Comparison of ENCODE assay signal across 9 cellular contexts in genomic region chr2:154623819-154624218, GRCh38.
A peak's percentile ranks its signal among the peaks of the same experiment; 100 is the strongest.
DNase-seq lines count a peak whose midpoint lies in the region; FAIRE-seq and TF ChIP-seq lines count a peak whose summit lies in the region.
"Had no signal": no experiment of that assay in that cellular context is flagged by ENCODE, and none has a peak within 500 bp of the region (broad histone marks: within the 10 kb centered on the region; RNA-seq: fewer than 3 reads in every experiment).

No MANE protein-coding gene starts in this region.

- no peaks in the 10 kb centered on the region for H3K36me3 Mint-ChIP-seq in astrocyte (ENCODE audit: low read depth, unreplicated experiment)
- no peaks in the 10 kb centered on the region for H3K36me3 Mint-ChIP-seq in activated T-cell treated with anti-CD3 and anti-CD28 coated beads, Interleukin-2, amount 50 U/mL, for 24 hours (ENCODE audit: low read depth)

- no peak overlapping the region for H2AFZ ChIP-seq in astrocyte (ENCODE audit: low read depth, low read length)

- no peaks in the 10 kb centered on the region for H4K20me1 ChIP-seq in astrocyte (ENCODE audit: insufficient read depth, low read length)

- H3K4me1 ChIP-seq in astrocyte (ENCODE audit: insufficient read depth, low read length): no peaks in the 10 kb centered on the region
- peaks cover 0 to 10% (median 0%) of the 10 kb centered on the region in 4 donors for H3K4me1 ChIP-seq in tibial artery
- H3K4me1 ChIP-seq: SJSA1 had no signal

- H3K27ac ChIP-seq in astrocyte (ENCODE audit: low read depth, low read length): no peak overlapping the region
- no peak overlapping the region for H3K27ac ChIP-seq in tibial artery
- H3K27ac ChIP-seq: SJSA1 had no signal

- DNase-seq in ELF-1 (ENCODE audit: low read depth, low spot score) (peak; percentile 53), H7 (peak; percentile 10), NCI-H1694 treated with DMSO at 0.1 percent for 48 hours (lab: John Stamatoyannopoulos, UW) (peak; percentile 71), astrocyte (ENCODE audit: low read depth) (peak; percentile 3), inferior parietal cortex (ENCODE audit: extremely low spot score) (peak; percentile 77), tibial artery (peak in 1 of 2 donors; percentile 32)
- no peak for DNase-seq in activated T-cell treated with anti-CD3 and anti-CD28 coated beads, Interleukin-2, amount 50 U/mL, for 24 hours
- no peak for DNase-seq in effector CD8-positive, alpha-beta T cell (lab: John Stamatoyannopoulos, UW)

- no peak for FAIRE-seq in astrocyte (lab: Jason Lieb, UNC)

- no peaks in the 10 kb centered on the region for H3K36me3 ChIP-seq in H7 (replicated peaks; ENCODE audit: control insufficient read depth, insufficient read depth, low read length)
- H3K36me3 ChIP-seq in astrocyte (ENCODE audit: insufficient read depth, low read length): no peaks in the 10 kb centered on the region
- no peaks in the 10 kb centered on the region for H3K36me3 ChIP-seq in tibial artery
- H3K36me3 ChIP-seq: SJSA1 had no signal

- H3K9me3 ChIP-seq in astrocyte (ENCODE audit: insufficient read depth, low read depth, low read length) (peaks cover 2% of the 10 kb centered on the region), tibial artery (no peaks in the 10 kb centered on the region)

- TF ChIP-seq CTCF in astrocyte (IDR thresholded peaks at IDR 0.05; ENCODE audit: insufficient read depth, low read depth, low read length): peak; percentile 70
- peak; percentile 74 to 75 for TF ChIP-seq CTCF in tibial artery (IDR thresholded peaks at IDR 0.05)

- intact Hi-C loops in tibial artery (cut with DNase I; ENCODE audit: low total_unique reads): no loop called here

- no peak overlapping the region for H3K9ac ChIP-seq in astrocyte (ENCODE audit: low read length)

- no peaks in the 10 kb centered on the region for H3K27me3 ChIP-seq in H7 (ENCODE audit: control insufficient read depth, insufficient read depth, low read length)
- no peaks in the 10 kb centered on the region for H3K27me3 ChIP-seq in astrocyte (ENCODE audit: insufficient read depth, low read length)
- no peaks in the 10 kb centered on the region for H3K27me3 ChIP-seq in tibial artery
- H3K27me3 ChIP-seq: SJSA1 had no signal

- no peak overlapping the region for H3K4me3 Mint-ChIP-seq in astrocyte (ENCODE audit: unreplicated experiment)
- no peak overlapping the region for H3K4me3 Mint-ChIP-seq in activated T-cell treated with anti-CD3 and anti-CD28 coated beads, Interleukin-2, amount 50 U/mL, for 24 hours

- no peaks in the 10 kb centered on the region for H3K9me3 Mint-ChIP-seq in astrocyte (ENCODE audit: unreplicated experiment)
- H3K9me3 Mint-ChIP-seq in activated T-cell treated with anti-CD3 and anti-CD28 coated beads, Interleukin-2, amount 50 U/mL, for 24 hours: no peaks in the 10 kb centered on the region

- no peaks in the 10 kb centered on the region for H3K4me1 Mint-ChIP-seq in astrocyte (ENCODE audit: low read depth, unreplicated experiment)
- H3K4me1 Mint-ChIP-seq in activated T-cell treated with anti-CD3 and anti-CD28 coated beads, Interleukin-2, amount 50 U/mL, for 24 hours (ENCODE audit: low read depth): no peaks in the 10 kb centered on the region

- no peaks in the 10 kb centered on the region for H3K79me2 ChIP-seq in astrocyte (ENCODE audit: insufficient read depth, low read length)

- H3K4me3 ChIP-seq in H7 (ENCODE audit: insufficient read depth, low read depth, low read length) (no peak overlapping the region), astrocyte (ENCODE audit: insufficient read depth, low read depth, low read length) (no peak overlapping the region), tibial artery (no peak overlapping the region)
- H3K4me3 ChIP-seq: SJSA1 had no signal

- H3K27ac Mint-ChIP-seq in astrocyte (ENCODE audit: unreplicated experiment): no peak overlapping the region
- H3K27ac Mint-ChIP-seq in activated T-cell treated with anti-CD3 and anti-CD28 coated beads, Interleukin-2, amount 50 U/mL, for 24 hours: no peak overlapping the region

- H3K4me2 ChIP-seq in astrocyte (ENCODE audit: low read length): peak overlapping the region; percentile 16

- no peaks in the 10 kb centered on the region for H3K27me3 Mint-ChIP-seq in astrocyte (ENCODE audit: low read depth, unreplicated experiment)
- H3K27me3 Mint-ChIP-seq in activated T-cell treated with anti-CD3 and anti-CD28 coated beads, Interleukin-2, amount 50 U/mL, for 24 hours: no peaks in the 10 kb centered on the region

Comparison
In these comparisons a context has a peak if more than half of its experiments do, and no peak if none do; other contexts are left out.
1. DNase-seq: peak in ELF-1 (single experiment), H7 (single experiment), NCI-H1694 treated with DMSO at 0.1 percent for 48 hours (single experiment), astrocyte (single experiment) and inferior parietal cortex (single experiment); none in activated T-cell treated with anti-CD3 and anti-CD28 coated beads, Interleukin-2, amount 50 U/mL, for 24 hours (single experiment) and effector CD8-positive, alpha-beta T cell (single experiment).